ENCODE assay signal across 1 cellular context in the genomic region with DNA sequence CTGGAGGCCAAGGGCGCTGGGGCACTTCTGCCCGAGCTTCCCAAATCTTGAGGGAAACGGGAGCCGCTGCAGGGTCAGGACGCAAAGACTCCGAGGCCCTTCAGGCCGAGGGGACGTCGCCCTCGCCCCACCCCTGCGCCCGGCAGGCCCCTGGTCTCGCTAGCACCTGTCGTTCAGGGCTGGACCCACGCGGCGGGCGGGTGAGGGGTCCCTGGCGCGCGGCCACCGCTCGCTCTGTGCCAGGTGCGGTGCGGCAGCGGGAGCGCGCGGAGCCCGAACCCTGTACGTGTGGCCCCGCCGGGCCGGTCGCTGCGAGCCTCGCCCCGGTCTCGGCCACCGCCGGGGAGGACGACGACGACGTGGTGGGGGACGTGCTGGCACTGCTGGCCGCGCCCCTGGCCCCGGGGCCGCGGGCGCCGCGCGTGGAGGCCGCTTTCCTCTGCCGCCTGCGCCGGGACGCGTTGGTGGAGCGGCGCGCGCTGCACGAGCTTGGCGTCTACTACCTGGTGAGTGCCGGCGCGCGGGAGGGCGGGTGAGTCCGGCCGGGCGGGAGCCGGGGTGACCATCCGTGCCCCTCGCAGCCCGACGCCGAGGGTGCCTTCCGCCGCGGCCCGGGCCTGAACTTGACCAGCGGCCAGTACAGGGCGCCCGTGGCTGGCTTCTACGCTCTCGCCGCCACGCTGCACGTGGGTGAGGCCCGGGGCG.
TF ChIP-seq lines count a peak whose summit lies in the region.

No MANE protein-coding gene starts in this region.

TF ChIP-seq in GM12878, 131 proteins besides CTCF, POLR2A, EP300 and RAD21:
- TF ChIP-seq BACH1 (IDR thresholded peaks at IDR 0.05; ENCODE audit: borderline replicate concordance) (no peak), RAD51 (IDR thresholded peaks at IDR 0.05) (no peak), YY1 (IDR thresholded peaks at IDR 0.05; ENCODE audit: low read depth, low read length) (no peak), LARP7 (IDR thresholded peaks at IDR 0.05) (no peak), HDAC6 (IDR thresholded peaks at IDR 0.05; ENCODE audit: unreplicated experiment) (peak; percentile 78), KAT2A (conservative IDR thresholded peaks at IDR 0.05; ENCODE audit: control insufficient read depth, low read depth, low read length) (no peak)
